12 cellular contexts compared by ENCODE assay signal in the genomic region with DNA sequence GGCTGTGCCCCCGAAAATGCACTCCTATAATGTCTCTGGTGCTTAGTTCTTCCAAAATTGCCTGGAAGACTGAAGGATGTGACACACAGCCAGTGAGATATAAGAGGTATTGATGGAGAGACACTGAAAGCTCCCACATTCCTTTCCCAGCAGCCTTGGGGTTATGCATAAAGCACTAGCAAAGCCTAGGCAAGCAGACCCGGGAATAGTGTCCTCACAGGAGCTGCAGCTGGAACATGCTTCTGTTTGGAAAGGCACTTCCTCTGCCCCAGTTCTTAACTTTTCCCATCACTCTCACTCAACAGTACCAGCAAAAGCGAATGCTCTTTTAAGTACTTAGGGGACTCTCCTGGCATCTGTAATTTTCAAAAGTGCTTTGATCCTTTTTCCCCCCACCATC.
"Had no signal": no experiment of that assay in that cellular context is flagged by ENCODE, and none has a peak within 500 bp of the region (broad histone marks: within the 10 kb centered on the region; RNA-seq: fewer than 3 reads in every experiment).

No MANE protein-coding gene starts in this region.

- H3K4me1 ChIP-seq: breast epithelium, thyroid gland had no signal

- H3K36me3 ChIP-seq: breast epithelium, thyroid gland had no signal

- H3K9me3 ChIP-seq: breast epithelium, thyroid gland had no signal

- H3K4me3 ChIP-seq: breast epithelium, dorsolateral prefrontal cortex, thyroid gland had no signal

- H3K27me3 ChIP-seq: breast epithelium, dorsolateral prefrontal cortex, thyroid gland had no signal

- DNase-seq: activated CD4-positive, alpha-beta T cell treated with anti-CD3 and anti-CD28 coated beads, Interleukin-2, amount 50 U/mL, for 48 hours; activated CD4-positive, CD25-positive, alpha-beta regulatory T cell treated with anti-CD3 and anti-CD28 coated beads, Interleukin-2, amount 50 U/mL, for 72 hours; activated gamma-delta T cell; activated naive CD8-positive, alpha-beta T cell treated with anti-CD3 and anti-CD28 coated beads for 36 hours; activated T-cell treated with anti-CD3 and anti-CD28 coated beads, Interleukin-2, amount 50 U/mL, for 4 hours; anterior cingulate cortex; dorsolateral prefrontal cortex; nephron progenitor cell; SW 1271; thyroid gland had no signal

- ATAC-seq: activated T-cell treated with anti-CD3 and anti-CD28 coated beads, Interleukin-2, amount 50 U/mL, for 4 hours; left lobe of liver had no signal

- H3K27ac ChIP-seq: breast epithelium, dorsolateral prefrontal cortex, thyroid gland had no signal
